8 cellular contexts compared by ENCODE assay signal in the genomic region with DNA sequence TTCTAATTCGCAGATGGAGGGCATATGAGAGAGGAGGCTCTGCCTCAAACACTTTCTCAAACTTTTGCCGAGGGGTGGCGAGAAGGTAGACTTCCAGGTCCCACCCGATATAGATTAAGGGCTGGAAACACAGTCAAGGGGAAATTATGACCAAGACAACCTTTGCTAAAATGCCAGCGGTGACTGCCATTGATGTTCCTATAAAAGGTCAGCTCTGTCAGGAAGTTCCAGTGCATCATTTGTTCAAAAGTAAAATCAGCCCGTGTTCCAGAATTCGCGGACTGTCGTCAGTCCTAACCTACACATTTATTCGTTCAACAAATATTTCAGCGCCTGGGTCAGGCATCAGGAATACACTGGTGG. TPM values are rescaled to one million over a fixed set of nuclear protein-coding genes. Genes with fewer than 3 reads are reported as not detected.
DNase-seq lines count a peak whose midpoint lies in the region; ATAC-seq and TF ChIP-seq lines count a peak whose summit lies in the region.

No MANE protein-coding gene starts in this region.

- H3K4me1 Mint-ChIP-seq in Calu3 (ENCODE audit: low read depth, unreplicated experiment) = peaks cover 23% of the 10 kb centered on the region
- peaks cover 23% of the 10 kb centered on the region for H3K4me1 Mint-ChIP-seq in mesothelial cell of epicardium

- DNase-seq in Calu3 = no peak
- DNase-seq in LNCaP clone FGC (ENCODE audit: low read depth) = no peak
- DNase-seq in cardiac fibroblast (ENCODE audit: low read depth in 2 of 2) = no peak
- DNase-seq in mesothelial cell of epicardium (ENCODE audit: low spot score in 2 of 2, unreplicated experiment in 2 of 2) = no peak
- no peak for DNase-seq in hippocampal formation (lab: John Stamatoyannopoulos, UW)
- DNase-seq in medulla oblongata (ENCODE audit: extremely low spot score) = no peak
- no peak for DNase-seq in dedifferentiated amniotic fluid mesenchymal stem cell (ENCODE audit: extremely low spot score)

- no TSS peak for BruUV-seq in Calu3 (replicated peaks; lab: Mats Ljungman, UMichigan)

- H3K9me3 Mint-ChIP-seq in Calu3 (ENCODE audit: low read depth, unreplicated experiment) = no peaks in the 10 kb centered on the region
- H3K9me3 Mint-ChIP-seq in mesothelial cell of epicardium = no peaks in the 10 kb centered on the region

- H3K4me3 ChIP-seq in LNCaP clone FGC (ENCODE audit: low read depth, low read length) (peak overlapping the region; percentile 95), cardiac fibroblast (replicated peaks in 1 of 2; ENCODE audit: low read depth in 2 of 2, low read length in 2 of 2) (peak overlapping the region; percentile 93 to 94)

- intact Hi-C loops in Calu3 (cut with micrococcal nuclease; ENCODE audit: unreplicated experiment) = no loop called here

- ATAC-seq in HG03571 (IDR thresholded peaks at IDR 0.05; ENCODE audit: unreplicated experiment) = no peak

- H3K36me3 Mint-ChIP-seq in Calu3 (ENCODE audit: insufficient read depth, unreplicated experiment) (peaks cover 34% of the 10 kb centered on the region), mesothelial cell of epicardium (peaks cover 7% of the 10 kb centered on the region)

- peak overlapping the region; percentile 42 for H3K27ac Mint-ChIP-seq in Calu3 (ENCODE audit: unreplicated experiment)
- H3K27ac Mint-ChIP-seq in mesothelial cell of epicardium = peak overlapping the region; percentile 99

- TF ChIP-seq CTCF in Calu3 (IDR thresholded peaks at IDR 0.05; ENCODE audit: unreplicated experiment) (no peak), LNCaP clone FGC (IDR thresholded peaks at IDR 0.05; ENCODE audit: control insufficient read depth, extremely low read depth, insufficient read depth) (no peak), cardiac fibroblast (IDR thresholded peaks at IDR 0.05; ENCODE audit: low read depth, low read length) (no peak), mesothelial cell of epicardium (IDR thresholded peaks at IDR 0.05; ENCODE audit: unreplicated experiment) (no peak)

- H3K4me3 Mint-ChIP-seq in Calu3 (ENCODE audit: low read depth, unreplicated experiment) (peak overlapping the region; percentile 92), mesothelial cell of epicardium (peak overlapping the region; percentile 99)

- H3K27me3 Mint-ChIP-seq in Calu3 (ENCODE audit: unreplicated experiment) (no peaks in the 10 kb centered on the region), mesothelial cell of epicardium (ENCODE audit: low read depth) (peaks cover 3% of the 10 kb centered on the region)

- CTCF ChIA-PET in Calu3 (lab: Charles Lee) = no interaction called here

RNA-seq across cellular contexts. Expression of a gene that starts 0.8 kb away (rescaled TPM):
- total RNA-seq in Calu3 (2022) = 198 and 205 TPM in 2 replicates
- 196 to 204 TPM (median 198 TPM) in 3 replicates for total RNA-seq in mesothelial cell of epicardium
